ENCODE assay signal across 29 cellular contexts in genomic region chr2:71897145-71897495, GRCh38.
DNase-seq lines count a peak whose midpoint lies in the region; ATAC-seq and TF ChIP-seq lines count a peak whose summit lies in the region.
"Had no signal": no experiment of that assay in that cellular context is flagged by ENCODE, and none has a peak within 500 bp of the region (broad histone marks: within the 10 kb centered on the region; RNA-seq: fewer than 3 reads in every experiment).

No MANE protein-coding gene starts in this region.

- no peak for TF ChIP-seq EP300 in tibial nerve (IDR thresholded peaks at IDR 0.05)

- H3K27me3 ChIP-seq in left ventricle myocardium inferior (ENCODE audit: low read depth) (no peaks in the 10 kb centered on the region), psoas muscle (ENCODE audit: insufficient read depth in 3 of 3, low read length in 2 of 3) (no peaks in the 10 kb centered on the region), tibial nerve (no peaks in the 10 kb centered on the region)

- WGBS in psoas muscle, 3 donors: 33 to 46% (median 33%) methylated on average over 6 of the region's 6 CpGs
- 37 to 80% methylated on average over 1 to 2 of the region's 6 CpGs for WGBS in tibial nerve, 2 donors

- in situ Hi-C loops in GM13976 (cut with MboI; ENCODE audit: low sequenced_read_pairs, unreplicated experiment): no loop called here

- intact Hi-C loops in left ventricle myocardium inferior (cut with micrococcal nuclease) (no loop called here), psoas muscle (cut with DNase I) (no loop called here)

- H3K36me3 ChIP-seq in left ventricle myocardium inferior (no peaks in the 10 kb centered on the region), psoas muscle (ENCODE audit: insufficient read depth in 1 of 2, low read depth in 1 of 2) (no peaks in the 10 kb centered on the region), tibial nerve (no peaks in the 10 kb centered on the region)

- peaks cover 6% of the 10 kb centered on the region for H3K4me1 ChIP-seq in left ventricle myocardium inferior
- H3K4me1 ChIP-seq in psoas muscle: no peaks in the 10 kb centered on the region
- H3K4me1 ChIP-seq in tibial nerve: no peaks in the 10 kb centered on the region
- H3K4me1 ChIP-seq: parathyroid adenoma had no signal

- H3K9me3 ChIP-seq in left ventricle myocardium inferior (replicated peaks) (no peaks in the 10 kb centered on the region), psoas muscle (no peaks in the 10 kb centered on the region), tibial nerve (no peaks in the 10 kb centered on the region)

- TF ChIP-seq POLR2A in tibial nerve (IDR thresholded peaks at IDR 0.05): no peak

- H3K4me3 ChIP-seq in left ventricle myocardium inferior (no peak overlapping the region), psoas muscle (no peak overlapping the region), tibial nerve (no peak overlapping the region)
- H3K4me3 ChIP-seq: K562 had no signal

- TF ChIP-seq CTCF in GM13976 (IDR thresholded peaks at IDR 0.05; ENCODE audit: borderline replicate concordance, control extremely low read depth, extremely low read depth, insufficient read depth, missing control alignments) (no peak), left ventricle myocardium inferior (IDR thresholded peaks at IDR 0.05; ENCODE audit: borderline replicate concordance) (no peak), psoas muscle (IDR thresholded peaks at IDR 0.05) (no peak), tibial nerve (IDR thresholded peaks at IDR 0.05) (no peak)

- peak; percentile 22 to 90 (median 66) for ATAC-seq in psoas muscle
- no peak for ATAC-seq in HG03045 (IDR thresholded peaks at IDR 0.05; ENCODE audit: unreplicated experiment)
- no peak for ATAC-seq in GM21526 (IDR thresholded peaks at IDR 0.05; ENCODE audit: low FRiP score, unreplicated experiment)
- ATAC-seq: activated CD4-positive, CD25-positive, alpha-beta regulatory T cell treated with anti-CD3 and anti-CD28 coated beads, Interleukin-2, amount 50 U/mL, for 24 hours; K562; sciatic nerve; stimulated activated memory B cell treated with anti-CD40 and anti-IgM and Interleukin-4, amounts not matched to agents 10 μg/mL and 1 μg/mL and 100 μg/mL, for 72 hours had no signal

- H3K27ac ChIP-seq in left ventricle myocardium inferior (replicated peaks) (peak overlapping the region; percentile 48), psoas muscle (no peak overlapping the region), tibial nerve (no peak overlapping the region)
- H3K27ac ChIP-seq: C4-2B, epithelial cell of prostate, parathyroid adenoma had no signal

- DNase-seq in GM13976 (ENCODE audit: low spot score): peak; percentile 16
- DNase-seq in cerebellum (ENCODE audit: low spot score): peak; percentile 93
- peak; percentile 64 for DNase-seq in left ventricle myocardium inferior
- DNase-seq in psoas muscle: peak in 1 of 2 donors; percentile 73
- DNase-seq in cortex of kidney (lab: John Stamatoyannopoulos, UW): no peak
- no peak for DNase-seq in tibial nerve (ENCODE audit: low spot score in 2 of 2)
- DNase-seq: activated CD4-positive, alpha-beta memory T cell treated with anti-CD3 and anti-CD28 coated beads for 36 hours; activated effector memory CD4-positive, alpha-beta T cell treated with Interleukin-2 at 50 U/mL for 16 hours; activated naive CD8-positive, alpha-beta T cell treated with anti-CD3 and anti-CD28 coated beads, Interleukin-2, amount 10 ng/mL, durations not matched to agents 7 days and 5 days; Calu3; effector CD4-positive, alpha-beta T cell; glutamatergic neuron; kidney; mammary epithelial cell; NCI-H1105 treated with DMSO at 0.1 percent for 48 hours; NCI-H2029; NCI-H345; NCI-H748 treated with DMSO at 0.1 percent for 48 hours; stimulated activated CD4-positive, alpha-beta T cell treated with anti-CD3 and anti-CD28 coated beads, Interleukin-4, amount 100 ng/mL, for 24 hours; T-helper 1 cell had no signal

Comparison
In these comparisons a context has a peak if more than half of its experiments do, and no peak if none do; other contexts are left out.
1. DNase-seq: peak in GM13976 (single experiment), cerebellum (single experiment) and left ventricle myocardium inferior (single experiment); none in cortex of kidney (single experiment) and tibial nerve (0 of 2).
2. ATAC-seq: peak in psoas muscle (4 of 4); none in HG03045 (single experiment) and GM21526 (single experiment).